ENCODE assay signal across 11 cellular contexts in the genomic region with DNA sequence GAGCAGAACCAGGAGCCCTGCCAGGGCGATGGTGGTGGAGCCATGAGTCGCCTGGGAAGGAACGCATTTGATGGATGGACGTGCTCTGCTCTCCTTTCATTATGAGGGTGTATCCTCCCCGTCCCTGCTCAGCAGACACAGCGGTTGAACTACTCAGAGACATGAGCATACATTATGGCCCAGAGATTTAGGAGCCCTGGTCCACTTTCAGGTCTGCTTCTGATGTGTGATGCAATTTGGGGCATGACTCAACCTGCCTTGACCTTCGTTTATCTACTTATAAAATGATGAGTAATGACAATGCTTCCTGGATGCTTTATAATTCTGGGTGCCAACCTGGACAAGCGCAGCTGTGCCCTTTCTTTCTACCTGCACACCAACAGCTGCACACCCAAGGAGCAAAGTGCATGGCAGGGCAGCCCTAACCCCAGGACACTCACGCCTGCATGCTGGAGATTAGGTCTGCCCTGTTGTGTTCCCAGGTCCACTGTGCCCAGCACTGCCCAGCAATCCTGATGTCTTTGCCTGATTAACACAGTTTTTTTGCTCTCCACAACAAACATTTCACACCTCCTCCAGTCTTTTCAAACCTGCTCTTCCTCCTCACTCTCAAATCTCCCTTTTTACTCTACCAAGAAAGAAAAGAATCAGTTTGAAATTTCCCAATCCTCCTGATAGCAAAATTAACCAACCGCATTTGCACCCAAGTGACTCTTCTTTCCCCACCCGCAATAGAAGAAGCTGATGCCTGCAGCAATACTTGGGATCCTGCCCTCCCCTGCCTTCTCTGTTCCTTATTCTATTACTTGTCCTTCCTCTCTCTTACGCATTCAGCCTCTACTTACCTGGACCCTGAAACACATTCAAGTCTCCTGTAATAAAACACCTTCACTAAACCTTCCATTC.
DNase-seq lines count a peak whose midpoint lies in the region; ATAC-seq, FAIRE-seq and TF ChIP-seq lines count a peak whose summit lies in the region.
"Had no signal": no experiment of that assay in that cellular context is flagged by ENCODE, and none has a peak within 500 bp of the region (broad histone marks: within the 10 kb centered on the region; RNA-seq: fewer than 3 reads in every experiment).

No MANE protein-coding gene starts in this region.

- intact Hi-C loops in Calu3 (cut with micrococcal nuclease; ENCODE audit: unreplicated experiment) = no loop called here

- H3K27ac Mint-ChIP-seq in Calu3 (ENCODE audit: unreplicated experiment) = peak overlapping the region; percentile 60
- peak overlapping the region; percentile 86 for H3K27ac Mint-ChIP-seq in activated T-helper 17 cell treated with anti-CD3 and anti-CD28 coated beads, Interleukin-2, amount 50 U/mL, for 72 hours
- no peak overlapping the region for H3K27ac Mint-ChIP-seq in activated CD4-positive, alpha-beta memory T cell treated with anti-CD3 and anti-CD28 coated beads, Interleukin-2, amount 10 ng/mL, durations not matched to agents 7 days and 5 days

- H3K4me3 Mint-ChIP-seq in Calu3 (ENCODE audit: low read depth, unreplicated experiment) = no peak overlapping the region
- peak overlapping the region; percentile 33 for H3K4me3 Mint-ChIP-seq in activated T-helper 17 cell treated with anti-CD3 and anti-CD28 coated beads, Interleukin-2, amount 50 U/mL, for 72 hours
- no peak overlapping the region for H3K4me3 Mint-ChIP-seq in activated CD4-positive, alpha-beta memory T cell treated with anti-CD3 and anti-CD28 coated beads, Interleukin-2, amount 10 ng/mL, durations not matched to agents 7 days and 5 days

- peaks cover 47% of the 10 kb centered on the region for H3K4me1 Mint-ChIP-seq in Calu3 (ENCODE audit: low read depth, unreplicated experiment)
- peaks cover 19% of the 10 kb centered on the region for H3K4me1 Mint-ChIP-seq in activated T-helper 17 cell treated with anti-CD3 and anti-CD28 coated beads, Interleukin-2, amount 50 U/mL, for 72 hours
- H3K4me1 Mint-ChIP-seq in activated CD4-positive, alpha-beta memory T cell treated with anti-CD3 and anti-CD28 coated beads, Interleukin-2, amount 10 ng/mL, durations not matched to agents 7 days and 5 days = peaks cover 24% of the 10 kb centered on the region

- no peaks in the 10 kb centered on the region for H3K27me3 Mint-ChIP-seq in Calu3 (ENCODE audit: unreplicated experiment)
- H3K27me3 Mint-ChIP-seq in activated T-helper 17 cell treated with anti-CD3 and anti-CD28 coated beads, Interleukin-2, amount 50 U/mL, for 72 hours = no peaks in the 10 kb centered on the region
- no peaks in the 10 kb centered on the region for H3K27me3 Mint-ChIP-seq in activated CD4-positive, alpha-beta memory T cell treated with anti-CD3 and anti-CD28 coated beads, Interleukin-2, amount 10 ng/mL, durations not matched to agents 7 days and 5 days

- DNase-seq in Calu3 (no peak), HTR-8/SVneo (ENCODE audit: insufficient read length, low spot score) (peak; percentile 54), left lobe of liver (ENCODE audit: low spot score) (peak; percentile 58), caudate nucleus (lab: John Stamatoyannopoulos, UW) (no peak), DMS 273 treated with DMSO at 0.1 percent for 48 hours (lab: John Stamatoyannopoulos, UW) (no peak)
- DNase-seq in activated CD4-positive, alpha-beta memory T cell treated with anti-CD3 and anti-CD28 coated beads, Interleukin-2, amount 10 ng/mL, durations not matched to agents 7 days and 5 days = no peak
- DNase-seq: NCI-H446 treated with DMSO at 0.1 percent for 48 hours had no signal

- no peak for TF ChIP-seq CTCF in Calu3 (IDR thresholded peaks at IDR 0.05; ENCODE audit: unreplicated experiment)

- peaks cover 4% of the 10 kb centered on the region for H3K9me3 Mint-ChIP-seq in Calu3 (ENCODE audit: low read depth, unreplicated experiment)
- peaks cover 5% of the 10 kb centered on the region for H3K9me3 Mint-ChIP-seq in activated T-helper 17 cell treated with anti-CD3 and anti-CD28 coated beads, Interleukin-2, amount 50 U/mL, for 72 hours
- peaks cover 8% of the 10 kb centered on the region for H3K9me3 Mint-ChIP-seq in activated CD4-positive, alpha-beta memory T cell treated with anti-CD3 and anti-CD28 coated beads, Interleukin-2, amount 10 ng/mL, durations not matched to agents 7 days and 5 days

- POLR2A ChIA-PET in activated CD4-positive, alpha-beta memory T cell treated with anti-CD3 and anti-CD28 coated beads, Interleukin-2, amount 10 ng/mL, durations not matched to agents 7 days and 5 days (lab: Charles Lee) = interaction anchor here (2.6 kb wide), 1 partner anchor 22 kb away, joined by 9 read pairs; no protein-coding TSS in a partner anchor

- peaks cover 33% of the 10 kb centered on the region for H3K36me3 Mint-ChIP-seq in Calu3 (ENCODE audit: insufficient read depth, unreplicated experiment)
- H3K36me3 Mint-ChIP-seq in activated T-helper 17 cell treated with anti-CD3 and anti-CD28 coated beads, Interleukin-2, amount 50 U/mL, for 72 hours (ENCODE audit: low read depth) = peaks cover 100% of the 10 kb centered on the region
- H3K36me3 Mint-ChIP-seq in activated CD4-positive, alpha-beta memory T cell treated with anti-CD3 and anti-CD28 coated beads, Interleukin-2, amount 10 ng/mL, durations not matched to agents 7 days and 5 days (ENCODE audit: low read depth) = peaks cover 87% of the 10 kb centered on the region

- peak; percentile 77 for ATAC-seq in activated T-helper 17 cell treated with anti-CD3 and anti-CD28 coated beads, Interleukin-2, amount 50 U/mL, for 72 hours (replicated peaks)
- ATAC-seq in left lobe of liver (peak; percentile 98), HG03457 (IDR thresholded peaks at IDR 0.05; ENCODE audit: unreplicated experiment) (no peak)

- H3K27ac ChIP-seq in caudate nucleus (ENCODE audit: low read depth, low read length) = no peak overlapping the region

- peak; percentile 4 for FAIRE-seq in HTR-8/SVneo (lab: Jason Lieb, UNC)
- FAIRE-seq: colon, islet of Langerhans had no signal

- CTCF ChIA-PET in Calu3 (lab: Charles Lee) = interaction anchor here (0.6 kb wide), 1 partner anchor 10 kb away, joined by 5 read pairs; no protein-coding TSS in a partner anchor
- CTCF ChIA-PET in activated CD4-positive, alpha-beta memory T cell treated with anti-CD3 and anti-CD28 coated beads, Interleukin-2, amount 10 ng/mL, durations not matched to agents 7 days and 5 days (lab: Charles Lee) = interaction anchor here (0.6 to 1.8 kb wide), 4 partner anchors 18 to 47 kb away, joined by 3 to 4 read pairs (median 4); no protein-coding TSS in a partner anchor

- BruUV-seq in Calu3 (replicated peaks; lab: Mats Ljungman, UMichigan) = no TSS peak

Comparison
In these comparisons a context has a peak if more than half of its experiments do, and no peak if none do; other contexts are left out.
1. DNase-seq: peak in HTR-8/SVneo (single experiment) and left lobe of liver (single experiment); none in Calu3 (single experiment), activated CD4-positive, alpha-beta memory T cell treated with anti-CD3 and anti-CD28 coated beads, Interleukin-2, amount 10 ng/mL, durations not matched to agents 7 days and 5 days (single experiment), caudate nucleus (0 of 61) and DMS 273 treated with DMSO at 0.1 percent for 48 hours (single experiment).